In the genomic region with DNA sequence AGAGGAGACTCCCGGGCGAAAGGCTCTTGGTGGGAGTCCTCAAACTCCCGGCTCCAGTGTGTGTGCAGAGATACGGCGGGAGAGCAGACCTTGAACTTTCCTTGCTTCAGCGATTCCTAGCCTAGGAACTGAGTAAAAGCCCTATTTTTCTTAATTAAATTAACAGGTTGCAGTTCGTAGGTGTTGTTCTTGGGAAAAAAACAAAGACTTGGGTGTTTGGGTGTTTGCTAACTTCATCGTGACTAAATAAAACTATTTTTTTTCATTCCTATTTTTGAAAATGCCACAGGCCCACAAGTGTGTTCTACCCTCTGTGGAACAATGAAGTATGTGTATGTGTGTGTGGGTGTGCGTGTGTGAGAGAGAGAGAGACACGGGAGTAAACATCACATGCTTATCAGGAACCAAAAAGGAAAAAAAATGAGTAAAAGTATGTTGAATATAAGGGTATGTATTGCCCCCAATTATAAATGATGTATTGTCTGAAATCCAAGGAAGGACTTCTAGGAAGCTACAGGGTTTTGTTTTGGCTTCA, we compare ENCODE assay signal across 8 cellular contexts. TPM values are rescaled to one million over a fixed set of nuclear protein-coding genes. Genes with fewer than 3 reads are reported as not detected.
DNase-seq lines count a peak whose midpoint lies in the region; ATAC-seq and TF ChIP-seq lines count a peak whose summit lies in the region.

No MANE protein-coding gene starts in this region.

- H4K20me1 ChIP-seq in PC-9 (ENCODE audit: insufficient read depth): no peaks in the 10 kb centered on the region

- peak overlapping the region; percentile 83 for H3K4me2 ChIP-seq in PC-9

- no peaks in the 10 kb centered on the region for H3K79me2 ChIP-seq in PC-9 (ENCODE audit: low read depth)

- peak overlapping the region; percentile 77 to 87 for H3K9ac ChIP-seq in duodenal mucosa (ENCODE audit: low read depth in 1 of 2, low read length in 2 of 2)

- peak overlapping the region; percentile 71 for H3K4me3 Mint-ChIP-seq in mesothelial cell of epicardium

- peak; percentile 16 for ATAC-seq in HG02642 (IDR thresholded peaks at IDR 0.05; ENCODE audit: poor library complexity, unreplicated experiment)

- peak overlapping the region; percentile 91 for H2AFZ ChIP-seq in PC-9

- CTCF ChIA-PET in PC-9 (lab: Charles Lee): interaction anchor here (0.6 to 0.7 kb wide), 2 partner anchors 48 to 1815 kb away, joined by 3 to 4 read pairs; no protein-coding TSS in a partner anchor

- no peaks in the 10 kb centered on the region for H3K27me3 Mint-ChIP-seq in mesothelial cell of epicardium (ENCODE audit: low read depth)

- TSS peak; percentile 38 for BruUV-seq in PC-9 (replicated peaks; lab: Mats Ljungman, UMichigan)

- no peaks in the 10 kb centered on the region for H3K9me3 Mint-ChIP-seq in mesothelial cell of epicardium

- H3K36me3 ChIP-seq in PC-9 (ENCODE audit: low read depth) (no peaks in the 10 kb centered on the region), duodenal mucosa (ENCODE audit: control insufficient read depth in 1 of 2, insufficient read depth in 2 of 2, low read length in 2 of 2) (no peaks in the 10 kb centered on the region)

- no peaks in the 10 kb centered on the region for H3K27me3 ChIP-seq in PC-9 (ENCODE audit: insufficient read depth, low read depth)
- H3K27me3 ChIP-seq in duodenal mucosa (ENCODE audit: control insufficient read depth in 1 of 2, insufficient read depth in 2 of 2, low read length in 2 of 2): no peaks in the 10 kb centered on the region

- H3K27ac Mint-ChIP-seq in mesothelial cell of epicardium: peak overlapping the region; percentile 93

- peaks cover 35% of the 10 kb centered on the region for H3K4me1 Mint-ChIP-seq in mesothelial cell of epicardium

- H3K4me3 ChIP-seq in PC-9 (peak overlapping the region; percentile 80), duodenal mucosa (ENCODE audit: low read depth in 1 of 2, low read length in 2 of 2) (peak overlapping the region; percentile 72 to 84)

- no peak for TF ChIP-seq CTCF in PC-9 (conservative IDR thresholded peaks at IDR 0.05)
- TF ChIP-seq CTCF in mesothelial cell of epicardium (IDR thresholded peaks at IDR 0.05; ENCODE audit: unreplicated experiment): no peak

- DNase-seq in NCI-H2196 (lab: John Stamatoyannopoulos, UW; ENCODE audit: unreplicated experiment) (peak; percentile 7), NCI-H2196 treated with DMSO at 0.1 percent for 48 hours (lab: John Stamatoyannopoulos, UW; ENCODE audit: unreplicated experiment) (no peak), PC-9 (no peak), mesothelial cell of epicardium (ENCODE audit: low spot score in 2 of 2, unreplicated experiment in 2 of 2) (no peak), NCI-H524 treated with DMSO at 0.1 percent for 48 hours (lab: John Stamatoyannopoulos, UW) (no peak), ureter (ENCODE audit: low spot score) (no peak)

- H3K9me3 ChIP-seq in PC-9 (ENCODE audit: insufficient read depth, low read depth): no peaks in the 10 kb centered on the region
- no peaks in the 10 kb centered on the region for H3K9me3 ChIP-seq in duodenal mucosa (ENCODE audit: control insufficient read depth in 1 of 2, low read length in 2 of 2)

- no peaks in the 10 kb centered on the region for H3K36me3 Mint-ChIP-seq in mesothelial cell of epicardium

- POLR2A ChIA-PET in PC-9 (lab: Charles Lee; ENCODE audit: unreplicated experiment): interaction anchor here (0.6 kb wide), 1 partner anchor 10 kb away, joined by 6 read pairs; no protein-coding TSS in a partner anchor

- H3K9me2 ChIP-seq in PC-9 (ENCODE audit: insufficient read depth): no peaks in the 10 kb centered on the region

- no peak overlapping the region for H3K27ac ChIP-seq in PC-9
- peak overlapping the region; percentile 94 for H3K27ac ChIP-seq in duodenal mucosa (ENCODE audit: low read depth, low read length)

- no peaks in the 10 kb centered on the region; the same call in 1 of the 2 replicates for H3F3A ChIP-seq in PC-9 (ENCODE audit: insufficient read depth, low read depth)

- H3K4me1 ChIP-seq in PC-9 (replicated peaks; ENCODE audit: insufficient read depth): 0 out of 2 replicates have a peak, but pooled peaks cover 6% of the 10 kb centered on the region
- peaks cover 10 to 26% of the 10 kb centered on the region in 2 donors for H3K4me1 ChIP-seq in duodenal mucosa (ENCODE audit: control insufficient read depth in 1 of 2, insufficient read depth in 2 of 2, low read length in 2 of 2)

- intact Hi-C loops in PC-9 (cut with micrococcal nuclease; ENCODE audit: unreplicated experiment): no loop called here

RNA-seq across cellular contexts. Expression of gene TMEM117, which starts 0.6 kb away (rescaled TPM):
- total RNA-seq in PC-9 (2021) (2.0 and 3.2 TPM in 2 replicates), mesothelial cell of epicardium (31.5 to 35.3 TPM (median 32.9 TPM) in 3 replicates), ureter (16.7 TPM)

RNA-seq across cellular contexts. Expression of gene TWF1, which starts 30.4 kb away (rescaled TPM):
- total RNA-seq in PC-9 (2021): 54.5 and 85.9 TPM in 2 replicates
- 51.7 to 61.2 TPM (median 52.4 TPM) in 3 replicates for total RNA-seq in mesothelial cell of epicardium
- 144 TPM for total RNA-seq in ureter
